In the genomic region with DNA sequence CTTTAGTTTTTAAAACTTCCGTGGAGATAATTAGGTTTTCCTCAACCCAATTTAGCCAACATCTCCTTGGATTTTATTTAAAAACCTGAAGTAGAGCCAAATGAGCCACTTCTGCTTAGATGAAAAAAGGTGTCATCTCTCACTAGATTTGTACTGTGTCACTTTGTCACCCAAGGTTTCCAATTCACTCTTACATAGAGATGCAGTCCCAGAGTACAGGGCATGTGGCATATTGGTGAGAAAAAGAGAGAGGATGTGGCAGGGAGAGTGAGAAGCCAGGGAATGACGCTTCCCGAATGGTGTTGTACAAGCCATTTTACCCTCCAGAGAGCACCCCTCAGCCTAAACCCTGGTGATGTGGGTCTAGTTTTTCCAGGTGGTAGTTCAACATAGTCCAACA, we compare ENCODE assay signal across 22 cellular contexts. TPM values are rescaled to one million over a fixed set of nuclear protein-coding genes. Genes with fewer than 3 reads are reported as not detected.
"Had no signal": no experiment of that assay in that cellular context is flagged by ENCODE, and none has a peak within 500 bp of the region (broad histone marks: within the 10 kb centered on the region; RNA-seq: fewer than 3 reads in every experiment).

No MANE protein-coding gene starts in this region.

- H3K36me3 ChIP-seq: ovary, right atrium auricular region, sigmoid colon, stomach had no signal

- H3K36me3 Mint-ChIP-seq: type B pancreatic cell had no signal

- ATAC-seq: naive thymus-derived CD4-positive, alpha-beta T cell had no signal

- H3K4me1 ChIP-seq: right atrium auricular region, sigmoid colon had no signal

- H3K27ac ChIP-seq: coronary artery, hepatocyte, ovary, right atrium auricular region, sigmoid colon, skin epidermis, stomach had no signal

- H3K79me2 ChIP-seq: hepatocyte had no signal

- H2AFZ ChIP-seq: hepatocyte had no signal

- H3K4me3 Mint-ChIP-seq: endodermal cell; naive thymus-derived CD4-positive, alpha-beta T cell; neural crest cell; type B pancreatic cell had no signal

- H3K4me2 ChIP-seq: hepatocyte had no signal

- H3K9me3 Mint-ChIP-seq: neural crest cell, type B pancreatic cell had no signal

- H3K27me3 Mint-ChIP-seq: naive thymus-derived CD4-positive, alpha-beta T cell had no signal

- H3K27ac Mint-ChIP-seq: endodermal cell, type B pancreatic cell had no signal

- H3K4me1 Mint-ChIP-seq: neural crest cell had no signal

- H3K4me3 ChIP-seq: coronary artery, hepatocyte, ovary, right atrium auricular region, sigmoid colon, skin epidermis, stomach had no signal

- DNase-seq: effector CD4-positive, alpha-beta T cell; endodermal cell; erythroblast; foreskin melanocyte; head of caudate nucleus; naive thymus-derived CD4-positive, alpha-beta T cell; ovary; sigmoid colon; stimulated activated CD4-positive, alpha-beta T cell treated with anti-CD3 and anti-CD28 coated beads, Interleukin-2, amount 100 ng/mL, for 24 hours; stimulated activated CD4-positive, alpha-beta T cell treated with anti-CD3 and anti-CD28 coated beads, Interleukin-4, amount 100 ng/mL, for 4 hours; stimulated activated naive CD4-positive, alpha-beta T cell; stomach; substantia nigra had no signal

- H3K27me3 ChIP-seq: hepatocyte, ovary, right atrium auricular region, sigmoid colon, stomach had no signal

- H3K9me3 ChIP-seq: ovary, right atrium auricular region, sigmoid colon, stomach had no signal

RNA-seq across cellular contexts. Expression of a gene that starts 44.4 kb away (rescaled TPM):
- total RNA-seq: endodermal cell, endothelial cell of umbilical vein, hepatocyte, kidney epithelial cell, posterior vena cava had no signal
